ENCODE assay signal across 1 cellular context in genomic region chr3:184017672-184018423, GRCh38.
TF ChIP-seq lines count a peak whose summit lies in the region.

Gene ABCC5, minus strand, starts transcription at chr3:184017884. Its CDS starts 3,492 bp downstream, at chr3:184014392.

TF ChIP-seq in K562, 482 proteins besides CTCF, POLR2A, EP300 and RAD21 (continued from another document and continues in another):
- TF ChIP-seq FOXP4 (CRISPR knock-in tag; IDR thresholded peaks at IDR 0.05; ENCODE audit: borderline replicate concordance) (no peak), LCOR (CRISPR knock-in tag; IDR thresholded peaks at IDR 0.05) (peak; percentile 78), NCOA2 (IDR thresholded peaks at IDR 0.05; ENCODE audit: partially characterized antibody in 2 of 2) (no peak), ZNF444 (CRISPR knock-in tag; IDR thresholded peaks at IDR 0.05) (no peak), HMGXB4 (CRISPR knock-in tag; IDR thresholded peaks at IDR 0.05) (no peak), TRIM24 (IDR thresholded peaks at IDR 0.05) (peak; percentile 87 to 90), ZKSCAN8 (CRISPR knock-in tag; IDR thresholded peaks at IDR 0.05) (no peak; the same call in 1 of the 2 replicates), ILF3 (IDR thresholded peaks at IDR 0.05; ENCODE audit: borderline replicate concordance) (no peak), BRF2 (IDR thresholded peaks at IDR 0.05; ENCODE audit: borderline replicate concordance, insufficient read depth, insufficient read length) (no peak), ZNF592 (IDR thresholded peaks at IDR 0.05) (no peak), SMC3 (conservative IDR thresholded peaks at IDR 0.05; ENCODE audit: insufficient read depth, low read depth, low read length) (no peak), CLOCK (CRISPR knock-in tag; IDR thresholded peaks at IDR 0.05; ENCODE audit: borderline replicate concordance) (no peak), EP400 (IDR thresholded peaks at IDR 0.05) (peak; percentile 89), ZNF551 (CRISPR knock-in tag; IDR thresholded peaks at IDR 0.05) (no peak), PHB2 (IDR thresholded peaks at IDR 0.05; ENCODE audit: low read depth) (0 out of 2 replicates have a peak, but pooled peaks have one; percentile 42), BCLAF1 (IDR thresholded peaks at IDR 0.05; ENCODE audit: borderline replicate concordance in 1 of 2, control insufficient read depth in 1 of 2, low read depth in 2 of 2, low read length in 1 of 2) (0 out of 4 replicates have a peak, but pooled peaks of 1 of the 2 experiments have one; percentile 17), GMEB1 (CRISPR knock-in tag; IDR thresholded peaks at IDR 0.05) (no peak), TBL1XR1 (IDR thresholded peaks at IDR 0.05; ENCODE audit: low read length in 2 of 2) (no peak; a peak in 1 of 4 replicates), U2AF1 (optimal IDR thresholded peaks at IDR 0.05; ENCODE audit: low read depth, low read length) (no peak), ZNF347 (CRISPR knock-in tag; IDR thresholded peaks at IDR 0.05; ENCODE audit: low read depth) (no peak), NCOA1 (IDR thresholded peaks at IDR 0.05; ENCODE audit: low read depth) (peak; percentile 72; the same call in 1 of the 2 replicates), PCBP2 (IDR thresholded peaks at IDR 0.05; ENCODE audit: low read depth, low read length, poor library complexity, severe bottlenecking) (no peak), HDAC8 (tag; IDR thresholded peaks at IDR 0.05) (no peak), ELF4 (CRISPR knock-in tag; IDR thresholded peaks at IDR 0.05) (no peak), KDM2B (CRISPR knock-in tag; IDR thresholded peaks at IDR 0.05) (no peak), THRB (CRISPR knock-in tag; conservative IDR thresholded peaks at IDR 0.05) (no peak), ASH1L (IDR thresholded peaks at IDR 0.05; ENCODE audit: borderline replicate concordance, low read depth, partially characterized antibody) (no peak), BRCA1 (IDR thresholded peaks at IDR 0.05) (no peak), BRCA1 (CRISPR knock-in tag; IDR thresholded peaks at IDR 0.05) (no peak; the same call in 1 of the 2 replicates), ZNF57 (CRISPR knock-in tag; IDR thresholded peaks at IDR 0.05) (0 out of 2 replicates have a peak, but pooled peaks have one; percentile 7), TARDBP (IDR thresholded peaks at IDR 0.05) (no peak), RBFOX2 (IDR thresholded peaks at IDR 0.05; ENCODE audit: low read depth, low read length) (peak; percentile 96), SIN3A (IDR thresholded peaks at IDR 0.05; ENCODE audit: borderline replicate concordance in 2 of 2, control insufficient read depth in 1 of 2, low read depth in 2 of 2, low read length in 2 of 2) (0 out of 4 replicates have a peak, but pooled peaks of 1 of the 2 experiments have one; percentile 67), ZNF384 (IDR thresholded peaks at IDR 0.05; ENCODE audit: low read depth, low read length) (no peak; the same call in 1 of the 2 replicates), SIN3B (IDR thresholded peaks at IDR 0.05; ENCODE audit: low read depth) (peak; percentile 15; the same call in 1 of the 2 replicates), ETV5 (CRISPR knock-in tag; IDR thresholded peaks at IDR 0.05; ENCODE audit: low read depth) (0 out of 2 replicates have a peak, but pooled peaks have one; percentile 10), IRF1 (CRISPR knock-in tag; IDR thresholded peaks at IDR 0.05; ENCODE audit: borderline replicate concordance) (no peak), PREB (CRISPR knock-in tag; IDR thresholded peaks at IDR 0.05) (peak; percentile 97)
